17 cellular contexts compared by ENCODE assay signal in the genomic region with DNA sequence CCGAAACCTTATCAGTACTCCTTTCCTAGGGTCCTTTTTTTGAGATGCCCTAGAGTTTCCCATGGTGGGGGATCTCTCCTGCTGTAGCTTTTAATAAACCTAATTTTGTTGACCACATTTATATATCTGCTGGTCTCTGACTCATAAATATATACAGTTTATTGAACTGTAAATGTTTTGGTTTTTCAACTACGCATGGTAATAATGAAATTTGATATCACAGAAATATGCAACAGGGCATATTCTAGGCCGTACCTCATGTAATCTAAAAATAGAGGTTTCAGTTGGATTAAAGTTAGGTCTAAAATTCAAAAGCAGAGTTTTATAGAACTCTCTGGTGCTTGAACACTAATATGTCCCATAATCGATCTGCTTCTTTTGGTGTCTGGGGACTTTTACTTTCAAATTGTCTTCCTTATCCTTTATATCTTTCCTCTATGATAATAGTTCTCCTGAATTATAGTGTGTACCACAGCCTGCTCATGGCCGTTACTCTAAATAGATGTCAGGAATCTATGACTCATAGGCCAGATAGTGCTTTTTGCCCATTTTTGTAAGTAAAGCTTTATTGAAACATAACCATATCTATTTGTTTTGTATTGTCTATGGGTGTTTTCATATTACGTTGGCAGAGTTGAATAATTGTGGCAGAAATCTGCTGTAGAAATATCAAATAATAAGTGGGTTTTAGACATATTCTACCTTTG.
"Had no signal": no experiment of that assay in that cellular context is flagged by ENCODE, and none has a peak within 500 bp of the region (broad histone marks: within the 10 kb centered on the region; RNA-seq: fewer than 3 reads in every experiment).

No MANE protein-coding gene starts in this region.

- H3K4me1 ChIP-seq: colonic mucosa, lower lobe of right lung, stomach had no signal

- H3K4me1 Mint-ChIP-seq: activated CD4-positive, alpha-beta memory T cell treated with anti-CD3 and anti-CD28 coated beads, Interleukin-2, amount 10 ng/mL, durations not matched to agents 7 days and 5 days; activated naive CD8-positive, alpha-beta T cell treated with anti-CD3 and anti-CD28 coated beads for 36 hours; naive thymus-derived CD8-positive, alpha-beta T cell had no signal

- H3K36me3 Mint-ChIP-seq: activated naive CD8-positive, alpha-beta T cell treated with anti-CD3 and anti-CD28 coated beads for 36 hours had no signal

- DNase-seq: activated CD4-positive, alpha-beta memory T cell treated with anti-CD3 and anti-CD28 coated beads, Interleukin-2, amount 10 ng/mL, durations not matched to agents 7 days and 5 days; activated gamma-delta T cell; activated naive CD8-positive, alpha-beta T cell treated with anti-CD3 and anti-CD28 coated beads for 36 hours; activated T-cell treated with anti-CD3 and anti-CD28 coated beads, Interleukin-2, amount 50 U/mL, for 48 hours; aorta; colonic mucosa; hypothalamus; lower lobe of right lung; naive thymus-derived CD8-positive, alpha-beta T cell; posterior cingulate gyrus; stomach; T-helper 2 cell had no signal

- H3K36me3 ChIP-seq: cardiac muscle cell, colonic mucosa, lower lobe of right lung, neutrophil, stomach, thoracic aorta had no signal

- H3K9me3 ChIP-seq: colonic mucosa, neutrophil had no signal

- H3K27me3 Mint-ChIP-seq: activated CD4-positive, alpha-beta memory T cell treated with anti-CD3 and anti-CD28 coated beads, Interleukin-2, amount 10 ng/mL, durations not matched to agents 7 days and 5 days; activated naive CD8-positive, alpha-beta T cell treated with anti-CD3 and anti-CD28 coated beads for 36 hours had no signal

- H3K4me3 Mint-ChIP-seq: activated CD4-positive, alpha-beta memory T cell treated with anti-CD3 and anti-CD28 coated beads, Interleukin-2, amount 10 ng/mL, durations not matched to agents 7 days and 5 days; activated naive CD8-positive, alpha-beta T cell treated with anti-CD3 and anti-CD28 coated beads for 36 hours; naive thymus-derived CD8-positive, alpha-beta T cell had no signal

- H3K4me3 ChIP-seq: cardiac muscle cell, colonic mucosa, lower lobe of right lung, skin epidermis, stomach, thoracic aorta had no signal

- H3K27me3 ChIP-seq: cardiac muscle cell, colonic mucosa, neutrophil, stomach had no signal

- H3K27ac ChIP-seq: cardiac muscle cell, colonic mucosa, lower lobe of right lung, neutrophil, skin epidermis, stomach, thoracic aorta, VCaP had no signal

- H3K27ac Mint-ChIP-seq: activated CD4-positive, alpha-beta memory T cell treated with anti-CD3 and anti-CD28 coated beads, Interleukin-2, amount 10 ng/mL, durations not matched to agents 7 days and 5 days; activated naive CD8-positive, alpha-beta T cell treated with anti-CD3 and anti-CD28 coated beads for 36 hours; naive thymus-derived CD8-positive, alpha-beta T cell had no signal
